1 cellular context compared by ENCODE assay signal in genomic region chr1:222643937-222644648, GRCh38.
TF ChIP-seq lines count a peak whose summit lies in the region.

No MANE protein-coding gene starts in this region.

TF ChIP-seq in HepG2, 621 proteins besides CTCF, POLR2A, EP300 and RAD21 (continued from another document and continues in another):
- TF ChIP-seq, protein P1, sequence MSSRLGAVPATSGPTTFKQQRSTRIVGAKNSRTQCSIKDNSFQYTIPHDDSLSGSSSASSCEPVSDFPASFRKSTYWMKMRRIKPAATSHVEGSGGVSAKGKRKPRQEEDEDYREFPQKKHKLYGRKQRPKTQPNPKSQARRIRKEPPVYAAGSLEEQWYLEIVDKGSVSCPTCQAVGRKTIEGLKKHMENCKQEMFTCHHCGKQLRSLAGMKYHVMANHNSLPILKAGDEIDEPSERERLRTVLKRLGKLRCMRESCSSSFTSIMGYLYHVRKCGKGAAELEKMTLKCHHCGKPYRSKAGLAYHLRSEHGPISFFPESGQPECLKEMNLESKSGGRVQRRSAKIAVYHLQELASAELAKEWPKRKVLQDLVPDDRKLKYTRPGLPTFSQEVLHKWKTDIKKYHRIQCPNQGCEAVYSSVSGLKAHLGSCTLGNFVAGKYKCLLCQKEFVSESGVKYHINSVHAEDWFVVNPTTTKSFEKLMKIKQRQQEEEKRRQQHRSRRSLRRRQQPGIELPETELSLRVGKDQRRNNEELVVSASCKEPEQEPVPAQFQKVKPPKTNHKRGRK (CRISPR knock-in tag; IDR thresholded peaks at IDR 0.05): 0 out of 2 replicates have a peak, but pooled peaks have one; percentile 51
- TF ChIP-seq, protein P2, sequence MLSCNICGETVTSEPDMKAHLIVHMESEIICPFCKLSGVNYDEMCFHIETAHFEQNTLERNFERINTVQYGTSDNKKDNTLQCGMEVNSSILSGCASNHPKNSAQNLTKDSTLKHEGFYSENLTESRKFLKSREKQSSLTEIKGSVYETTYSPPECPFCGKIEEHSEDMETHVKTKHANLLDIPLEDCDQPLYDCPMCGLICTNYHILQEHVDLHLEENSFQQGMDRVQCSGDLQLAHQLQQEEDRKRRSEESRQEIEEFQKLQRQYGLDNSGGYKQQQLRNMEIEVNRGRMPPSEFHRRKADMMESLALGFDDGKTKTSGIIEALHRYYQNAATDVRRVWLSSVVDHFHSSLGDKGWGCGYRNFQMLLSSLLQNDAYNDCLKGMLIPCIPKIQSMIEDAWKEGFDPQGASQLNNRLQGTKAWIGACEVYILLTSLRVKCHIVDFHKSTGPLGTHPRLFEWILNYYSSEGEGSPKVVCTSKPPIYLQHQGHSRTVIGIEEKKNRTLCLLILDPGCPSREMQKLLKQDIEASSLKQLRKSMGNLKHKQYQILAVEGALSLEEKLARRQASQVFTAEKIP (CRISPR knock-in tag; IDR thresholded peaks at IDR 0.05; ENCODE audit: borderline replicate concordance): no peak
- TF ChIP-seq ATAD3A (CRISPR knock-in tag; IDR thresholded peaks at IDR 0.05) (no peak), SIN3B (IDR thresholded peaks at IDR 0.05; ENCODE audit: low read length) (peak; percentile 70), ZBTB40 (IDR thresholded peaks at IDR 0.05) (no peak), ZBTB40 (CRISPR knock-in tag; IDR thresholded peaks at IDR 0.05) (peak; percentile 47; the same call in 1 of the 2 replicates), NFYB (CRISPR knock-in tag; IDR thresholded peaks at IDR 0.05) (peak; percentile 75), FOXC1 (CRISPR knock-in tag; IDR thresholded peaks at IDR 0.05; ENCODE audit: borderline replicate concordance) (peak; percentile 51; the same call in 1 of the 2 replicates), ZNF44 (CRISPR knock-in tag; IDR thresholded peaks at IDR 0.05) (0 out of 2 replicates have a peak, but pooled peaks have one; percentile 39), TP53 (CRISPR knock-in tag; conservative IDR thresholded peaks at IDR 0.05) (0 out of 2 replicates have a peak, but pooled peaks have one; percentile 38), TOPORS (CRISPR knock-in tag; IDR thresholded peaks at IDR 0.05) (peak; percentile 89), ZNF501 (CRISPR knock-in tag; IDR thresholded peaks at IDR 0.05) (peak; percentile 88), RXRB (CRISPR knock-in tag; IDR thresholded peaks at IDR 0.05; ENCODE audit: borderline replicate concordance) (peak; percentile 24; the same call in 1 of the 2 replicates), ZNF83 (CRISPR knock-in tag; IDR thresholded peaks at IDR 0.05; ENCODE audit: borderline replicate concordance) (peak; percentile 8; the same call in 1 of the 2 replicates), ZNF547 (CRISPR knock-in tag; IDR thresholded peaks at IDR 0.05) (0 out of 2 replicates have a peak, but pooled peaks have one; percentile 51), ZNF724P (CRISPR knock-in tag; IDR thresholded peaks at IDR 0.05; ENCODE audit: borderline replicate concordance) (0 out of 2 replicates have a peak, but pooled peaks have one; percentile 12), NFE2L2 (IDR thresholded peaks at IDR 0.05; ENCODE audit: low read length) (peak; percentile 25; the same call in 1 of the 2 replicates), MTA1 (CRISPR knock-in tag; IDR thresholded peaks at IDR 0.05; ENCODE audit: borderline replicate concordance) (peak; percentile 53; the same call in 1 of the 2 replicates), ZBTB7B (CRISPR knock-in tag; IDR thresholded peaks at IDR 0.05) (no peak; the same call in 1 of the 2 replicates), KDM5B (CRISPR knock-in tag; IDR thresholded peaks at IDR 0.05; ENCODE audit: borderline replicate concordance) (peak; percentile 48; the same call in 1 of the 2 replicates), GATAD1 (CRISPR knock-in tag; IDR thresholded peaks at IDR 0.05) (peak; percentile 96), ZNF10 (CRISPR knock-in tag; IDR thresholded peaks at IDR 0.05; ENCODE audit: borderline replicate concordance, low read depth) (no peak), FOXK1 (CRISPR knock-in tag; IDR thresholded peaks at IDR 0.05; ENCODE audit: borderline replicate concordance, low read depth) (peak; percentile 73), MYC (CRISPR knock-in tag; IDR thresholded peaks at IDR 0.05; ENCODE audit: borderline replicate concordance) (peak; percentile 82; the same call in 1 of the 2 replicates), ZNF777 (CRISPR knock-in tag; IDR thresholded peaks at IDR 0.05) (peak; percentile 51; the same call in 1 of the 2 replicates)
- TF ChIP-seq, protein P3, sequence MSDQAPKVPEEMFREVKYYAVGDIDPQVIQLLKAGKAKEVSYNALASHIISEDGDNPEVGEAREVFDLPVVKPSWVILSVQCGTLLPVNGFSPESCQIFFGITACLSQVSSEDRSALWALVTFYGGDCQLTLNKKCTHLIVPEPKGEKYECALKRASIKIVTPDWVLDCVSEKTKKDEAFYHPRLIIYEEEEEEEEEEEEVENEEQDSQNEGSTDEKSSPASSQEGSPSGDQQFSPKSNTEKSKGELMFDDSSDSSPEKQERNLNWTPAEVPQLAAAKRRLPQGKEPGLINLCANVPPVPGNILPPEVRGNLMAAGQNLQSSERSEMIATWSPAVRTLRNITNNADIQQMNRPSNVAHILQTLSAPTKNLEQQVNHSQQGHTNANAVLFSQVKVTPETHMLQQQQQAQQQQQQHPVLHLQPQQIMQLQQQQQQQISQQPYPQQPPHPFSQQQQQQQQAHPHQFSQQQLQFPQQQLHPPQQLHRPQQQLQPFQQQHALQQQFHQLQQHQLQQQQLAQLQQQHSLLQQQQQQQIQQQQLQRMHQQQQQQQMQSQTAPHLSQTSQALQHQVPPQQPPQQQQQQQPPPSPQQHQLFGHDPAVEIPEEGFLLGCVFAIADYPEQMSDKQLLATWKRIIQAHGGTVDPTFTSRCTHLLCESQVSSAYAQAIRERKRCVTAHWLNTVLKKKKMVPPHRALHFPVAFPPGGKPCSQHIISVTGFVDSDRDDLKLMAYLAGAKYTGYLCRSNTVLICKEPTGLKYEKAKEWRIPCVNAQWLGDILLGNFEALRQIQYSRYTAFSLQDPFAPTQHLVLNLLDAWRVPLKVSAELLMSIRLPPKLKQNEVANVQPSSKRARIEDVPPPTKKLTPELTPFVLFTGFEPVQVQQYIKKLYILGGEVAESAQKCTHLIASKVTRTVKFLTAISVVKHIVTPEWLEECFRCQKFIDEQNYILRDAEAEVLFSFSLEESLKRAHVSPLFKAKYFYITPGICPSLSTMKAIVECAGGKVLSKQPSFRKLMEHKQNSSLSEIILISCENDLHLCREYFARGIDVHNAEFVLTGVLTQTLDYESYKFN (CRISPR knock-in tag; conservative IDR thresholded peaks at IDR 0.05): peak; percentile 80
- TF ChIP-seq, protein P4, sequence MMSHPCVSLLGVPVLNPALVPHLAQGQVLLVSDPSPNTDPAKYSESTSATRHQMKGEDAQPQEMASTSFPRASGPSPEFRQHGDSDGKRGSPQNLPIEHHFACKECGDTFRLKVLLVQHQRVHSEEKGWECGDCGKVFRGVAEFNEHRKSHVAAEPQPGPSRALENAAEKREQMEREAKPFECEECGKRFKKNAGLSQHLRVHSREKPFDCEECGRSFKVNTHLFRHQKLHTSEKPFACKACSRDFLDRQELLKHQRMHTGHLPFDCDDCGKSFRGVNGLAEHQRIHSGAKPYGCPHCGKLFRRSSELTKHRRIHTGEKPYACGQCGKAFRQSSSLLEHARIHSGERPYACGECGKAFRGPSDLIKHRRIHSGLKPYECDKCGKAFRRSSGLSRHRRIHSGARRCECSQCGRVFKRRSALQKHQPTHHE (CRISPR knock-in tag; IDR thresholded peaks at IDR 0.05; ENCODE audit: borderline replicate concordance): peak; percentile 70; the same call in 1 of the 2 replicates
- TF ChIP-seq, protein P5, sequence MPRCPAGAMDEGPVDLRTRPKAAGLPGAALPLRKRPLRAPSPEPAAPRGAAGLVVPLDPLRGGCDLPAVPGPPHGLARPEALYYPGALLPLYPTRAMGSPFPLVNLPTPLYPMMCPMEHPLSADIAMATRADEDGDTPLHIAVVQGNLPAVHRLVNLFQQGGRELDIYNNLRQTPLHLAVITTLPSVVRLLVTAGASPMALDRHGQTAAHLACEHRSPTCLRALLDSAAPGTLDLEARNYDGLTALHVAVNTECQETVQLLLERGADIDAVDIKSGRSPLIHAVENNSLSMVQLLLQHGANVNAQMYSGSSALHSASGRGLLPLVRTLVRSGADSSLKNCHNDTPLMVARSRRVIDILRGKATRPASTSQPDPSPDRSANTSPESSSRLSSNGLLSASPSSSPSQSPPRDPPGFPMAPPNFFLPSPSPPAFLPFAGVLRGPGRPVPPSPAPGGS (CRISPR knock-in tag; IDR thresholded peaks at IDR 0.05): peak; percentile 62; the same call in 1 of the 2 replicates
- TF ChIP-seq, protein P6, sequence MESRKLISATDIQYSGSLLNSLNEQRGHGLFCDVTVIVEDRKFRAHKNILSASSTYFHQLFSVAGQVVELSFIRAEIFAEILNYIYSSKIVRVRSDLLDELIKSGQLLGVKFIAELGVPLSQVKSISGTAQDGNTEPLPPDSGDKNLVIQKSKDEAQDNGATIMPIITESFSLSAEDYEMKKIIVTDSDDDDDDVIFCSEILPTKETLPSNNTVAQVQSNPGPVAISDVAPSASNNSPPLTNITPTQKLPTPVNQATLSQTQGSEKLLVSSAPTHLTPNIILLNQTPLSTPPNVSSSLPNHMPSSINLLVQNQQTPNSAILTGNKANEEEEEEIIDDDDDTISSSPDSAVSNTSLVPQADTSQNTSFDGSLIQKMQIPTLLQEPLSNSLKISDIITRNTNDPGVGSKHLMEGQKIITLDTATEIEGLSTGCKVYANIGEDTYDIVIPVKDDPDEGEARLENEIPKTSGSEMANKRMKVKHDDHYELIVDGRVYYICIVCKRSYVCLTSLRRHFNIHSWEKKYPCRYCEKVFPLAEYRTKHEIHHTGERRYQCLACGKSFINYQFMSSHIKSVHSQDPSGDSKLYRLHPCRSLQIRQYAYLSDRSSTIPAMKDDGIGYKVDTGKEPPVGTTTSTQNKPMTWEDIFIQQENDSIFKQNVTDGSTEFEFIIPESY (CRISPR knock-in tag; IDR thresholded peaks at IDR 0.05): peak; percentile 40; the same call in 1 of the 2 replicates
- TF ChIP-seq, protein P7, sequence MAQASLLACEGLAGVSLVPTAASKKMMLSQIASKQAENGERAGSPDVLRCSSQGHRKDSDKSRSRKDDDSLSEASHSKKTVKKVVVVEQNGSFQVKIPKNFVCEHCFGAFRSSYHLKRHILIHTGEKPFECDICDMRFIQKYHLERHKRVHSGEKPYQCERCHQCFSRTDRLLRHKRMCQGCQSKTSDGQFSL (CRISPR knock-in tag; IDR thresholded peaks at IDR 0.05): peak; percentile 35; the same call in 1 of the 2 replicates
